9 cellular contexts compared by ENCODE assay signal in genomic region chr20:34544109-34544793, GRCh38.
A peak's percentile ranks its signal among the peaks of the same experiment; 100 is the strongest.
DNase-seq lines count a peak whose midpoint lies in the region; ATAC-seq and TF ChIP-seq lines count a peak whose summit lies in the region.
"Had no signal": no experiment of that assay in that cellular context is flagged by ENCODE, and none has a peak within 500 bp of the region (broad histone marks: within the 10 kb centered on the region; RNA-seq: fewer than 3 reads in every experiment).

No MANE protein-coding gene starts in this region.

- DNase-seq in ELF-1 (ENCODE audit: low read depth, low spot score) (peak; percentile 24), T1000 (lab: John Stamatoyannopoulos, UW) (peak; percentile 40), epithelial cell of esophagus (ENCODE audit: low read depth) (no peak), NCI-H748 treated with DMSO at 0.1 percent for 48 hours (lab: John Stamatoyannopoulos, UW) (no peak), RPMI8226 (no peak), islet precursor cell (no peak)
- DNase-seq: NCI-H146 had no signal

- peaks cover 13% of the 10 kb centered on the region for H3K27me3 ChIP-seq in neutrophil

- no peak overlapping the region for H3K27ac ChIP-seq in neutrophil

- TF ChIP-seq CTCF in epithelial cell of esophagus (IDR thresholded peaks at IDR 0.05; ENCODE audit: insufficient read depth, low read depth, low read length, missing control alignments) (no peak), neutrophil (IDR thresholded peaks at IDR 0.05) (no peak)

- peak overlapping the region; percentile 24 for H3K4me3 ChIP-seq in epithelial cell of esophagus (ENCODE audit: low read length)
- H3K4me3 ChIP-seq in neutrophil (ENCODE audit: low read depth in 1 of 2, low read length in 1 of 2), result peak overlapping the region; percentile 39 to 45

- ATAC-seq in HG02588 (IDR thresholded peaks at IDR 0.05; ENCODE audit: unreplicated experiment), result no peak

- H3K9me3 ChIP-seq in neutrophil, result no peaks in the 10 kb centered on the region

- H3K36me3 ChIP-seq in neutrophil, result peaks cover 30% of the 10 kb centered on the region

- peaks cover 7 to 8% of the 10 kb centered on the region in 2 experiments for H3K4me1 ChIP-seq in neutrophil (ENCODE audit: control insufficient read depth in 1 of 2, insufficient read depth in 1 of 2, low read depth in 1 of 2, low read length in 1 of 2)

Comparison
In these comparisons a context has a peak if more than half of its experiments do, and no peak if none do; other contexts are left out.
1. DNase-seq: peak in ELF-1 (single experiment) and T1000 (single experiment); none in epithelial cell of esophagus (single experiment), NCI-H748 treated with DMSO at 0.1 percent for 48 hours (single experiment), RPMI8226 (single experiment) and islet precursor cell (single experiment).